ENCODE assay signal across 8 cellular contexts in the genomic region with DNA sequence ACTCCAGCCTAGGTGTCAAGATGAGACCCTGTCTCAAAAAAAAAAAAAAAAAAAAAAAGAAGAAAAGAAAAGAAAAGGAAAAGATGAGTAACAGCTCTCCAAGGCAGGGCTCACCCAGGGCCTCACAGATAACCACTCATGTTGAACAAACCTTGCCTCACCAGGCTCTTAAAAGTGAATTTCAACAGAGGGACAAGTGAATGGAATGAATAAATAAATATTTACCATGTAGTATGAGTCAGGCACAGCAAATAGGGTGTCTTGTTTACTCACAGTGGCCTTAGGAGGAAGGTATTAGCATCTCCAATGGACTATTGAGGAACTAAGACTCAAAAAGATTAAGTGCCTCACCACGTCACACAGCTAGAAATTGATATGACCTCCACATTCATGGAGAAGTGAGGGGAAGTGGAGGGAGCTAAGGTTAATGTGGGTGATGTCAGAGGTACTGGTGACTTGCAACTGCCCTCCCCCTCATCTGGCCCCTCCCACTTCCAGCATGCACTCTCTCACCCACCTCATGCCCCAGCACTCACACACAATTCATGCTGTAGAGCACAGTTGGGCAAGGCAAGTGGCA.
DNase-seq lines count a peak whose midpoint lies in the region; ATAC-seq and TF ChIP-seq lines count a peak whose summit lies in the region.

No MANE protein-coding gene starts in this region.

- no peaks in the 10 kb centered on the region for H4K20me1 ChIP-seq in OCI-LY3 (ENCODE audit: insufficient read depth, low read length)

- TF ChIP-seq CTCF in OCI-LY3 (IDR thresholded peaks at IDR 0.05; ENCODE audit: low read depth, low read length), result no peak

- peak overlapping the region; percentile 36 to 67 for H3K4me3 Mint-ChIP-seq in activated T-cell treated with anti-CD3 and anti-CD28 coated beads, Interleukin-2, amount 50 U/mL, for 72 hours
- H3K4me3 Mint-ChIP-seq in stimulated activated naive CD8-positive, alpha-beta T cell treated with anti-CD3 and anti-CD28 coated beads, Interleukin-15, Interleukin-2, amounts not matched to agents 100 ng/mL and 50 ng/mL, for 24 hours, result no peak overlapping the region

- H3K4me1 ChIP-seq in OCI-LY3 (ENCODE audit: low read length), result peaks cover 88% of the 10 kb centered on the region

- peaks cover 10% of the 10 kb centered on the region for H3K36me3 ChIP-seq in OCI-LY3 (replicated peaks; ENCODE audit: low read depth, low read length)

- H3K9ac ChIP-seq in OCI-LY3 (ENCODE audit: low read length), result no peak overlapping the region

- DNase-seq in activated T-cell treated with anti-CD3 and anti-CD28 coated beads, Interleukin-2, amount 50 U/mL, for 72 hours, result peak; percentile 51 to 54
- DNase-seq in activated T-cell treated with anti-CD3 and anti-CD28 coated beads for 4 hours (no peak), dermis blood vessel endothelial cell (peak; percentile 44), NCI-H2171 treated with DMSO at 0.1 percent for 48 hours (lab: John Stamatoyannopoulos, UW) (no peak)

- ATAC-seq in activated T-cell treated with anti-CD3 and anti-CD28 coated beads, Interleukin-2, amount 50 U/mL, for 72 hours (replicated peaks in 1 of 2), result peak; percentile 31 to 38
- ATAC-seq in HG02678 (IDR thresholded peaks at IDR 0.05; ENCODE audit: unreplicated experiment) (no peak), HG03139 (IDR thresholded peaks at IDR 0.05; ENCODE audit: unreplicated experiment) (no peak)

- peaks cover 13 to 22% of the 10 kb centered on the region in 2 donors for H3K36me3 Mint-ChIP-seq in activated T-cell treated with anti-CD3 and anti-CD28 coated beads, Interleukin-2, amount 50 U/mL, for 72 hours (ENCODE audit: insufficient read depth in 2 of 2)
- peaks cover 27% of the 10 kb centered on the region for H3K36me3 Mint-ChIP-seq in stimulated activated naive CD8-positive, alpha-beta T cell treated with anti-CD3 and anti-CD28 coated beads, Interleukin-15, Interleukin-2, amounts not matched to agents 100 ng/mL and 50 ng/mL, for 24 hours (ENCODE audit: low read depth)

- H3K27me3 ChIP-seq in OCI-LY3 (ENCODE audit: low read depth, low read length), result no peaks in the 10 kb centered on the region

- peak overlapping the region; percentile 48; the same call in 1 of the 2 replicates for H3K27ac ChIP-seq in OCI-LY3 (ENCODE audit: low read length)

- no peak overlapping the region for H2AFZ ChIP-seq in OCI-LY3 (ENCODE audit: low read depth, low read length)

- H3K27ac Mint-ChIP-seq in activated T-cell treated with anti-CD3 and anti-CD28 coated beads, Interleukin-2, amount 50 U/mL, for 72 hours, result peak overlapping the region; percentile 86
- H3K27ac Mint-ChIP-seq in stimulated activated naive CD8-positive, alpha-beta T cell treated with anti-CD3 and anti-CD28 coated beads, Interleukin-15, Interleukin-2, amounts not matched to agents 100 ng/mL and 50 ng/mL, for 24 hours, result peak overlapping the region; percentile 3

- H3K9me3 ChIP-seq in OCI-LY3 (ENCODE audit: insufficient read depth, low read length), result peaks cover 14% of the 10 kb centered on the region; the same call in 1 of the 2 replicates

- H3K4me1 Mint-ChIP-seq in activated T-cell treated with anti-CD3 and anti-CD28 coated beads, Interleukin-2, amount 50 U/mL, for 72 hours (ENCODE audit: low read depth), result peaks cover 73% of the 10 kb centered on the region
- peaks cover 88% of the 10 kb centered on the region for H3K4me1 Mint-ChIP-seq in stimulated activated naive CD8-positive, alpha-beta T cell treated with anti-CD3 and anti-CD28 coated beads, Interleukin-15, Interleukin-2, amounts not matched to agents 100 ng/mL and 50 ng/mL, for 24 hours (ENCODE audit: low read depth)

- no peak overlapping the region for H3K4me3 ChIP-seq in OCI-LY3 (ENCODE audit: low read length)

- peak overlapping the region; percentile 8; the same call in 1 of the 2 replicates for H3K4me2 ChIP-seq in OCI-LY3 (ENCODE audit: low read length)

- H3K27me3 Mint-ChIP-seq in activated T-cell treated with anti-CD3 and anti-CD28 coated beads, Interleukin-2, amount 50 U/mL, for 72 hours (ENCODE audit: low read depth), result peaks cover 6% of the 10 kb centered on the region
- H3K27me3 Mint-ChIP-seq in stimulated activated naive CD8-positive, alpha-beta T cell treated with anti-CD3 and anti-CD28 coated beads, Interleukin-15, Interleukin-2, amounts not matched to agents 100 ng/mL and 50 ng/mL, for 24 hours, result no peaks in the 10 kb centered on the region

- H3K9me3 Mint-ChIP-seq in activated T-cell treated with anti-CD3 and anti-CD28 coated beads, Interleukin-2, amount 50 U/mL, for 72 hours, result peaks cover 10 to 11% of the 10 kb centered on the region in 2 donors
- H3K9me3 Mint-ChIP-seq in stimulated activated naive CD8-positive, alpha-beta T cell treated with anti-CD3 and anti-CD28 coated beads, Interleukin-15, Interleukin-2, amounts not matched to agents 100 ng/mL and 50 ng/mL, for 24 hours, result peaks cover 33% of the 10 kb centered on the region

- H3K79me2 ChIP-seq in OCI-LY3 (ENCODE audit: low read length), result no peaks in the 10 kb centered on the region

Comparison
In these comparisons a context has a peak if more than half of its experiments do, and no peak if none do; other contexts are left out.
1. DNase-seq: peak in activated T-cell treated with anti-CD3 and anti-CD28 coated beads, Interleukin-2, amount 50 U/mL, for 72 hours (2 of 2) and dermis blood vessel endothelial cell (single experiment); none in activated T-cell treated with anti-CD3 and anti-CD28 coated beads for 4 hours (single experiment) and NCI-H2171 treated with DMSO at 0.1 percent for 48 hours (single experiment).
2. ATAC-seq: peak in activated T-cell treated with anti-CD3 and anti-CD28 coated beads, Interleukin-2, amount 50 U/mL, for 72 hours (2 of 2); none in HG02678 (single experiment) and HG03139 (single experiment).